ENCODE assay signal across 35 cellular contexts in the genomic region with DNA sequence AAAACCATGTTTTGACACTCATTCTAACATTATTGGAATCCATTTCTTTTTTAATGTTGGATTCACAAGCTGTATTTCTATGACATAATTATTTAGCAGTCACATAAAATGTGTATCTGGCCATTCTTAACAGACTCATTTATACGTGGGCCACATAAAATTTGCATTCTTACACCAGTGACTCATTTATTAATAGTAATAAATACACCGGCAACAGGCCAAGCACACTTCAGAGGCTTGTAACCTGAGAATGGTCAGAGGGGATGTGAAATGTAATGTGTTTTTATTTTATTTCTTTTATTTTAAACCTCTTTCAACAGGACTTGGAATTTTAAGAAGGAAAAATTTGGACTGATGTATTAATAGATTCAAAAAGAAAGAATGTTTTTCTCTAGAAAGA.
"Had no signal": no experiment of that assay in that cellular context is flagged by ENCODE, and none has a peak within 500 bp of the region (broad histone marks: within the 10 kb centered on the region; RNA-seq: fewer than 3 reads in every experiment).

No MANE protein-coding gene starts in this region.

- H3K27me3 ChIP-seq: brain microvascular endothelial cell, Peyer's patch, SJSA1 had no signal

- H3K27ac ChIP-seq: brain microvascular endothelial cell, Peyer's patch, SJSA1, WERI-Rb-1 had no signal

- DNase-seq: activated CD4-positive, alpha-beta memory T cell treated with anti-CD3 and anti-CD28 coated beads, Interleukin-2, amount 10 ng/mL, durations not matched to agents 7 days and 5 days; activated CD4-positive, alpha-beta T cell treated with anti-CD3 and anti-CD28 coated beads for 1 hour; activated CD4-positive, alpha-beta T cell treated with anti-CD3 and anti-CD28 coated beads for 48 hours; activated CD4-positive, CD25-positive, alpha-beta regulatory T cell; activated effector memory CD4-positive, alpha-beta T cell treated with anti-CD3 and anti-CD28 coated beads, Interleukin-2, amount 50 U/mL, for 16 hours; activated naive CD4-positive, alpha-beta T cell; activated naive CD4-positive, alpha-beta T cell treated with anti-CD3 and anti-CD28 coated beads, Interleukin-2, amount 50 U/mL, for 16 hours; activated naive CD8-positive, alpha-beta T cell treated with anti-CD3 and anti-CD28 coated beads for 36 hours; activated T-cell treated with anti-CD3 and anti-CD28 coated beads, Interleukin-2, amount 50 U/mL, for 1 hour; activated T-cell treated with anti-CD3 and anti-CD28 coated beads, Interleukin-2, amount 50 U/mL, for 72 hours; amniotic stem cell; aorta; brain microvascular endothelial cell; central memory CD4-positive, alpha-beta T cell; NCI-H1105; NCI-H1417 treated with DMSO at 0.1 percent for 48 hours; NCI-H187 treated with DMSO at 0.1 percent for 48 hours; NCI-H2081; NCI-H2171 treated with DMSO at 0.1 percent for 48 hours; NCI-H2227 treated with DMSO at 0.1 percent for 48 hours; NCI-H446; NCI-H524; NCI-H69; NK-92 treated with Interleukin-12 subunit alpha and Interleukin-12 subunit beta, amount 100 ng/mL, for 24 hours; PC-3; Peyer's patch; RPMI8226; SHP77 treated with DMSO at 0.1 percent for 48 hours; SW 1271; T-helper 1 cell; T-helper 2 cell; T-helper 9 cell; WERI-Rb-1 had no signal

- H3K9me3 ChIP-seq: Peyer's patch, SJSA1 had no signal

- H3K9me3 Mint-ChIP-seq: activated naive CD8-positive, alpha-beta T cell treated with anti-CD3 and anti-CD28 coated beads for 36 hours had no signal

- H3K36me3 Mint-ChIP-seq: activated naive CD8-positive, alpha-beta T cell treated with anti-CD3 and anti-CD28 coated beads for 36 hours had no signal

- H3K4me1 Mint-ChIP-seq: activated CD4-positive, alpha-beta memory T cell treated with anti-CD3 and anti-CD28 coated beads, Interleukin-2, amount 10 ng/mL, durations not matched to agents 7 days and 5 days; activated naive CD8-positive, alpha-beta T cell treated with anti-CD3 and anti-CD28 coated beads for 36 hours; activated T-helper 17 cell treated with anti-CD3 and anti-CD28 coated beads, Interleukin-2, amount 50 U/mL, for 72 hours had no signal

- H3K4me3 ChIP-seq: Peyer's patch, SJSA1 had no signal

- H3K4me3 Mint-ChIP-seq: activated CD4-positive, alpha-beta memory T cell treated with anti-CD3 and anti-CD28 coated beads, Interleukin-2, amount 10 ng/mL, durations not matched to agents 7 days and 5 days; activated naive CD8-positive, alpha-beta T cell treated with anti-CD3 and anti-CD28 coated beads for 36 hours; activated T-cell treated with anti-CD3 and anti-CD28 coated beads, Interleukin-2, amount 50 U/mL, for 72 hours; activated T-helper 17 cell treated with anti-CD3 and anti-CD28 coated beads, Interleukin-2, amount 50 U/mL, for 72 hours had no signal

- ATAC-seq: activated T-cell treated with anti-CD3 and anti-CD28 coated beads, Interleukin-2, amount 50 U/mL, for 72 hours; activated T-helper 17 cell treated with anti-CD3 and anti-CD28 coated beads, Interleukin-2, amount 50 U/mL, for 72 hours; PC-3 had no signal

- H3K4me1 ChIP-seq: Peyer's patch had no signal

- H3K27me3 Mint-ChIP-seq: activated CD4-positive, alpha-beta memory T cell treated with anti-CD3 and anti-CD28 coated beads, Interleukin-2, amount 10 ng/mL, durations not matched to agents 7 days and 5 days; activated naive CD8-positive, alpha-beta T cell treated with anti-CD3 and anti-CD28 coated beads for 36 hours; activated T-helper 17 cell treated with anti-CD3 and anti-CD28 coated beads, Interleukin-2, amount 50 U/mL, for 72 hours had no signal

- H3K27ac Mint-ChIP-seq: activated CD4-positive, alpha-beta memory T cell treated with anti-CD3 and anti-CD28 coated beads, Interleukin-2, amount 10 ng/mL, durations not matched to agents 7 days and 5 days; activated naive CD8-positive, alpha-beta T cell treated with anti-CD3 and anti-CD28 coated beads for 36 hours; activated T-cell treated with anti-CD3 and anti-CD28 coated beads, Interleukin-2, amount 50 U/mL, for 72 hours; activated T-helper 17 cell treated with anti-CD3 and anti-CD28 coated beads, Interleukin-2, amount 50 U/mL, for 72 hours had no signal

- H3K36me3 ChIP-seq: brain microvascular endothelial cell, Peyer's patch, SJSA1, WERI-Rb-1 had no signal
